In genomic region chr5:115585265-115585664, GRCh38 we compare ENCODE assay signal across 22 cellular contexts. TPM values are rescaled to one million over a fixed set of nuclear protein-coding genes. Genes with fewer than 3 reads are reported as not detected.
DNase-seq lines count a peak whose midpoint lies in the region; ATAC-seq, FAIRE-seq and TF ChIP-seq lines count a peak whose summit lies in the region.
"Had no signal": no experiment of that assay in that cellular context is flagged by ENCODE, and none has a peak within 500 bp of the region (broad histone marks: within the 10 kb centered on the region; RNA-seq: fewer than 3 reads in every experiment).

No MANE protein-coding gene starts in this region.

- no peak for TF ChIP-seq CTCF in OCI-LY3 (IDR thresholded peaks at IDR 0.05; ENCODE audit: low read depth, low read length)
- TF ChIP-seq CTCF in HepG2 (CRISPR knock-in tag; IDR thresholded peaks at IDR 0.05): no peak

- H3K27ac ChIP-seq in OCI-LY3 (ENCODE audit: low read length): peak overlapping the region; percentile 38
- H3K27ac ChIP-seq in mesodermal cell (ENCODE audit: low read depth, low read length, severe bottlenecking): peak overlapping the region; percentile 30
- H3K27ac ChIP-seq in HepG2 (ENCODE audit: extremely low read length, insufficient read depth, low read length): no peak overlapping the region
- no peak overlapping the region for H3K27ac ChIP-seq in Karpas-422 (ENCODE audit: low read length)
- H3K27ac ChIP-seq: 22Rv1, BLaER1, C4-2B had no signal

- peaks cover 15% of the 10 kb centered on the region for H3K36me3 ChIP-seq in OCI-LY3 (replicated peaks; ENCODE audit: low read depth, low read length)
- no peaks in the 10 kb centered on the region for H3K36me3 ChIP-seq in mesodermal cell (ENCODE audit: control insufficient read depth, insufficient read depth, low read length)
- H3K36me3 ChIP-seq in HepG2 (replicated peaks in 1 of 2; ENCODE audit: control insufficient read depth in 1 of 2, insufficient read depth in 2 of 2, low read length in 2 of 2): no peaks in the 10 kb centered on the region
- no peaks in the 10 kb centered on the region; the same call in 1 of the 2 replicates for H3K36me3 ChIP-seq in Karpas-422 (ENCODE audit: insufficient read depth, low read length)
- H3K36me3 ChIP-seq: BLaER1, HAP-1 had no signal

- POLR2A ChIA-PET in HepG2 (lab: Yijun Ruan, JAX): no interaction called here

- H3K9me2 ChIP-seq in Karpas-422 (replicated peaks; ENCODE audit: insufficient read depth, low read length): no peaks in the 10 kb centered on the region

- no peak for ATAC-seq in HG03108 (IDR thresholded peaks at IDR 0.05; ENCODE audit: unreplicated experiment)
- ATAC-seq in HG03520 (IDR thresholded peaks at IDR 0.05; ENCODE audit: unreplicated experiment): no peak
- no peak for ATAC-seq in HepG2
- ATAC-seq: CD8-positive, alpha-beta T cell had no signal

- no TSS peak for BruUV-seq in HepG2 (replicated peaks; lab: Mats Ljungman, UMichigan)

- H3K9ac ChIP-seq in OCI-LY3 (ENCODE audit: low read length): no peak overlapping the region
- no peak overlapping the region for H3K9ac ChIP-seq in HepG2 (ENCODE audit: insufficient read depth, low read depth, low read length)
- no peak overlapping the region for H3K9ac ChIP-seq in Karpas-422 (ENCODE audit: low read length)
- H3K9ac ChIP-seq: BLaER1 had no signal

- H3K4me2 ChIP-seq in OCI-LY3 (ENCODE audit: low read length) (peak overlapping the region; percentile 36), HepG2 (ENCODE audit: low read depth, low read length) (no peak overlapping the region), Karpas-422 (ENCODE audit: low read depth, low read length, poor library complexity, severe bottlenecking) (no peak overlapping the region)
- H3K4me2 ChIP-seq: BLaER1 had no signal

- 100% methylated on average over 1 of the region's 1 CpG for WGBS in mesodermal cell (ENCODE audit: insufficient coverage in 2 of 2), 2 experiments
- 29% methylated on average over 1 of the region's 1 CpG for WGBS in HepG2 (ENCODE audit: low lambda C conversion rate)

- H4K20me1 ChIP-seq in OCI-LY3 (ENCODE audit: insufficient read depth, low read length): no peaks in the 10 kb centered on the region
- H4K20me1 ChIP-seq in HepG2 (ENCODE audit: insufficient read depth, low read length): no peaks in the 10 kb centered on the region
- H4K20me1 ChIP-seq in Karpas-422 (ENCODE audit: insufficient read depth, low read depth, low read length): no peaks in the 10 kb centered on the region; the same call in 1 of the 2 replicates
- H4K20me1 ChIP-seq: BLaER1 had no signal

- in situ Hi-C loops in HepG2 (cut with HindIII; ENCODE audit: extremely low pct_ligation_motif_present, low pct_unique_long_range_greater_than_20kb): loop anchor here (5.0 kb wide), 2 partner anchors 38 to 273 kb away; no protein-coding TSS in a partner anchor

- H3K4me3 ChIP-seq in OCI-LY3 (ENCODE audit: low read length): no peak overlapping the region
- H3K4me3 ChIP-seq in mesodermal cell (ENCODE audit: extremely low read depth, insufficient read depth, low read length, poor library complexity, severe bottlenecking): no peak overlapping the region
- no peak overlapping the region for H3K4me3 ChIP-seq in HepG2 (replicated peaks in 1 of 3; ENCODE audit: insufficient read depth in 1 of 3, low read depth in 2 of 3, low read length in 3 of 3)
- no peak overlapping the region for H3K4me3 ChIP-seq in Karpas-422 (ENCODE audit: low read length)
- H3K4me3 ChIP-seq: BLaER1, GM12878, HAP-1 had no signal

- H2AFZ ChIP-seq in OCI-LY3 (ENCODE audit: low read depth, low read length): no peak overlapping the region
- no peak overlapping the region for H2AFZ ChIP-seq in HepG2 (ENCODE audit: low read length)
- no peak overlapping the region for H2AFZ ChIP-seq in Karpas-422 (ENCODE audit: low read length)

- peaks cover 14% of the 10 kb centered on the region for H3K79me2 ChIP-seq in OCI-LY3 (ENCODE audit: low read length)
- no peaks in the 10 kb centered on the region for H3K79me2 ChIP-seq in HepG2 (ENCODE audit: insufficient read depth, low read length)
- no peaks in the 10 kb centered on the region for H3K79me2 ChIP-seq in Karpas-422 (ENCODE audit: low read length)

- no peak for TF ChIP-seq POLR2A in HepG2 (IDR thresholded peaks at IDR 0.05; ENCODE audit: insufficient read depth in 1 of 2, low read depth in 2 of 2, low read length in 2 of 2)

- CTCF ChIA-PET in HepG2 (lab: Yijun Ruan, JAX; ENCODE audit: low intra/inter-chr PET ratio, low total read pairs): interaction anchor here (1.2 kb wide), 1 partner anchor 275 kb away, joined by 3 read pairs; no protein-coding TSS in a partner anchor

- H3K4me1 ChIP-seq in OCI-LY3 (ENCODE audit: low read length): peaks cover 77% of the 10 kb centered on the region
- peaks cover 17% of the 10 kb centered on the region for H3K4me1 ChIP-seq in mesodermal cell (ENCODE audit: control insufficient read depth, insufficient read depth, low read length, poor library complexity, severe bottlenecking)
- H3K4me1 ChIP-seq in HepG2 (ENCODE audit: insufficient read depth, low read length): no peaks in the 10 kb centered on the region
- peaks cover 4% of the 10 kb centered on the region for H3K4me1 ChIP-seq in Karpas-422 (ENCODE audit: low read length)
- H3K4me1 ChIP-seq: BLaER1, Caco-2, HAP-1 had no signal

- DNase-seq in EH (ENCODE audit: low read depth) (peak; percentile 48), fibroblast of peridontal ligament (ENCODE audit: extremely low read depth) (peak; percentile 20), HepG2 (ENCODE audit: low spot score) (no peak), Karpas-422 (no peak)
- DNase-seq: Caco-2; CD4-positive, CD25-positive, alpha-beta regulatory T cell; CD8-positive, alpha-beta T cell; DMS153; DND-41; GDM1; GOT3 had no signal

- no peak for TF ChIP-seq EP300 in HepG2 (IDR thresholded peaks at IDR 0.05; ENCODE audit: low read depth in 2 of 2, low read length in 2 of 2)
- no peak for TF ChIP-seq EP300 in HepG2 (CRISPR knock-in tag; IDR thresholded peaks at IDR 0.05; ENCODE audit: borderline replicate concordance)

- TF ChIP-seq RAD21 in HepG2 (CRISPR knock-in tag; IDR thresholded peaks at IDR 0.05): no peak

- no peaks in the 10 kb centered on the region for H3K27me3 ChIP-seq in OCI-LY3 (ENCODE audit: low read depth, low read length)
- no peaks in the 10 kb centered on the region for H3K27me3 ChIP-seq in HepG2 (ENCODE audit: control insufficient read depth in 1 of 2, insufficient read depth in 2 of 2, low read length in 2 of 2)
- no peaks in the 10 kb centered on the region for H3K27me3 ChIP-seq in Karpas-422 (ENCODE audit: low read length)
- H3K27me3 ChIP-seq: BLaER1 had no signal

- FAIRE-seq in HepG2 (lab: Jason Lieb, UNC): no peak
- FAIRE-seq: A204.1, GM12878, H54 had no signal

- intact Hi-C loops in HepG2 (cut with micrococcal nuclease; ENCODE audit: unreplicated experiment): loop anchor here (5.0 kb wide), 1 partner anchor 488 kb away; no protein-coding TSS in a partner anchor

- H3K9me3 ChIP-seq in OCI-LY3 (ENCODE audit: insufficient read depth, low read length) (0 out of 2 replicates have a peak, but pooled peaks cover 6% of the 10 kb centered on the region), mesodermal cell (ENCODE audit: control insufficient read depth, low read length) (no peaks in the 10 kb centered on the region), HepG2 (ENCODE audit: low read length) (no peaks in the 10 kb centered on the region), Karpas-422 (ENCODE audit: low read length) (no peaks in the 10 kb centered on the region)
- H3K9me3 ChIP-seq: BLaER1, Caco-2, HAP-1 had no signal

RNA-seq across cellular contexts. Expression of gene TICAM2, which starts 17.0 kb away (rescaled TPM):
- 0.15 TPM for polyA plus RNA-seq in mesodermal cell (2013, experiment 1 of 2)
- not detected for polyA plus RNA-seq in mesodermal cell (2013, experiment 2 of 2)
- 0.04 TPM in 1 of 2 replicates, not detected in the other for total RNA-seq in HepG2 (2016; rRNA removed; fragmentation: Illumina TruSeq; extraction: Trizol)
- total RNA-seq in HepG2 (2016; cell fraction: cytosol; rRNA removed; fragmentation: Illumina TruSeq; extraction: Trizol; ENCODE audit: low read depth): not detected in 2 replicates
- total RNA-seq in HepG2 (2016; cell fraction: insoluble cytoplasmic fraction; rRNA removed; fragmentation: Illumina TruSeq; extraction: Trizol): 0.06 TPM in 1 of 2 replicates, not detected in the other
- 0.06 TPM in 1 of 2 replicates, not detected in the other for total RNA-seq in HepG2 (2016; cell fraction: membrane; rRNA removed; fragmentation: Illumina TruSeq; extraction: Trizol)
- not detected in 2 replicates for total RNA-seq in HepG2 (2016; cell fraction: nucleus; rRNA removed; fragmentation: Illumina TruSeq; extraction: Trizol)
- polyA plus RNA-seq in HepG2 (2011; rRNA removed): not detected in 2 replicates
- polyA plus RNA-seq in HepG2 (2011; cell fraction: cytosol; rRNA removed): not detected in 2 replicates
- 0.09 and 0.13 TPM in 2 replicates for polyA plus RNA-seq in HepG2 (2011; cell fraction: nucleus; rRNA removed)
- polyA plus RNA-seq in HepG2 (2012): not detected in 2 replicates
- polyA plus RNA-seq in HepG2 (2016; cell fraction: cytosol; fragmentation: Illumina TruSeq; extraction: Trizol; ENCODE audit: low read depth): not detected in 2 replicates
- polyA plus RNA-seq in HepG2 (2016; cell fraction: insoluble cytoplasmic fraction; fragmentation: Illumina TruSeq; extraction: Trizol; ENCODE audit: low read depth): not detected in 2 replicates
- not detected in 2 replicates for polyA plus RNA-seq in HepG2 (2016; cell fraction: membrane; fragmentation: Illumina TruSeq; extraction: Trizol; ENCODE audit: low read depth)
- not detected in 2 replicates for polyA plus RNA-seq in HepG2 (2016; cell fraction: nucleus; fragmentation: Illumina TruSeq; extraction: Trizol; ENCODE audit: insufficient read depth, low read depth)
- polyA minus RNA-seq in HepG2 (2011; rRNA and poly(A)+ RNA removed; ENCODE audit: low replicate concordance): 0.12 TPM in 1 of 2 replicates, not detected in the other
- not detected in 2 replicates for polyA minus RNA-seq in HepG2 (2011; cell fraction: cytosol; rRNA and poly(A)+ RNA removed)
- 0.26 and 0.99 TPM in 2 replicates for polyA minus RNA-seq in HepG2 (2011; cell fraction: nucleus; rRNA and poly(A)+ RNA removed)
- 0.07 TPM in 1 of 2 replicates, not detected in the other for total RNA-seq in Karpas-422 (2014; rRNA removed; shearing (Covaris generic); ENCODE audit: low replicate concordance)

RNA-seq across cellular contexts. Expression of gene TMED7, which starts 40.6 kb away (rescaled TPM):
- polyA plus RNA-seq in mesodermal cell (2013, experiment 1 of 2): 80.6 TPM
- 86.8 TPM for polyA plus RNA-seq in mesodermal cell (2013, experiment 2 of 2)
- total RNA-seq in HepG2 (2016; rRNA removed; fragmentation: Illumina TruSeq; extraction: Trizol): 89.1 and 113 TPM in 2 replicates
- total RNA-seq in HepG2 (2016; cell fraction: cytosol; rRNA removed; fragmentation: Illumina TruSeq; extraction: Trizol; ENCODE audit: low read depth): 4.8 and 4.9 TPM in 2 replicates
- total RNA-seq in HepG2 (2016; cell fraction: insoluble cytoplasmic fraction; rRNA removed; fragmentation: Illumina TruSeq; extraction: Trizol): 96.0 and 111 TPM in 2 replicates
- 28.4 and 32.7 TPM in 2 replicates for total RNA-seq in HepG2 (2016; cell fraction: membrane; rRNA removed; fragmentation: Illumina TruSeq; extraction: Trizol)
- 80.6 and 105 TPM in 2 replicates for total RNA-seq in HepG2 (2016; cell fraction: nucleus; rRNA removed; fragmentation: Illumina TruSeq; extraction: Trizol)
- 44.2 and 58.0 TPM in 2 replicates for polyA plus RNA-seq in HepG2 (2011; rRNA removed)
- 43.3 and 94.7 TPM in 2 replicates for polyA plus RNA-seq in HepG2 (2011; cell fraction: cytosol; rRNA removed)
- polyA plus RNA-seq in HepG2 (2011; cell fraction: nucleus; rRNA removed): 46.8 and 49.8 TPM in 2 replicates
- 44.2 and 56.3 TPM in 2 replicates for polyA plus RNA-seq in HepG2 (2012)
- 4.5 and 5.0 TPM in 2 replicates for polyA plus RNA-seq in HepG2 (2016; cell fraction: cytosol; fragmentation: Illumina TruSeq; extraction: Trizol; ENCODE audit: low read depth)
- polyA plus RNA-seq in HepG2 (2016; cell fraction: insoluble cytoplasmic fraction; fragmentation: Illumina TruSeq; extraction: Trizol; ENCODE audit: low read depth): 56.3 and 65.7 TPM in 2 replicates
- polyA plus RNA-seq in HepG2 (2016; cell fraction: membrane; fragmentation: Illumina TruSeq; extraction: Trizol; ENCODE audit: low read depth): 15.3 and 15.7 TPM in 2 replicates
- polyA plus RNA-seq in HepG2 (2016; cell fraction: nucleus; fragmentation: Illumina TruSeq; extraction: Trizol; ENCODE audit: insufficient read depth, low read depth): 90.3 and 92.2 TPM in 2 replicates
- 23.1 and 171 TPM in 2 replicates for polyA minus RNA-seq in HepG2 (2011; rRNA and poly(A)+ RNA removed; ENCODE audit: low replicate concordance)
- polyA minus RNA-seq in HepG2 (2011; cell fraction: cytosol; rRNA and poly(A)+ RNA removed): 97.3 and 115 TPM in 2 replicates
- polyA minus RNA-seq in HepG2 (2011; cell fraction: nucleus; rRNA and poly(A)+ RNA removed): 56.7 and 68.0 TPM in 2 replicates
- 60.8 and 61.1 TPM in 2 replicates for total RNA-seq in Karpas-422 (2014; rRNA removed; shearing (Covaris generic); ENCODE audit: low replicate concordance)

RNA-seq across cellular contexts. Expression of gene FEM1C, which starts 40.7 kb away (rescaled TPM):
- polyA plus RNA-seq in mesodermal cell (2013, experiment 1 of 2): 12.3 TPM
- polyA plus RNA-seq in mesodermal cell (2013, experiment 2 of 2): 12.3 TPM
- 5.5 and 11.1 TPM in 2 replicates for total RNA-seq in HepG2 (2016; rRNA removed; fragmentation: Illumina TruSeq; extraction: Trizol)
- 0.61 and 0.62 TPM in 2 replicates for total RNA-seq in HepG2 (2016; cell fraction: cytosol; rRNA removed; fragmentation: Illumina TruSeq; extraction: Trizol; ENCODE audit: low read depth)
- 5.9 and 10.2 TPM in 2 replicates for total RNA-seq in HepG2 (2016; cell fraction: insoluble cytoplasmic fraction; rRNA removed; fragmentation: Illumina TruSeq; extraction: Trizol)
- total RNA-seq in HepG2 (2016; cell fraction: membrane; rRNA removed; fragmentation: Illumina TruSeq; extraction: Trizol): 3.9 and 4.5 TPM in 2 replicates
- total RNA-seq in HepG2 (2016; cell fraction: nucleus; rRNA removed; fragmentation: Illumina TruSeq; extraction: Trizol): 10.2 and 10.6 TPM in 2 replicates
- polyA plus RNA-seq in HepG2 (2011; rRNA removed): 6.1 and 8.3 TPM in 2 replicates
- 2.9 and 4.4 TPM in 2 replicates for polyA plus RNA-seq in HepG2 (2011; cell fraction: cytosol; rRNA removed)
- 4.6 and 5.1 TPM in 2 replicates for polyA plus RNA-seq in HepG2 (2011; cell fraction: nucleus; rRNA removed)
- 7.4 and 8.4 TPM in 2 replicates for polyA plus RNA-seq in HepG2 (2012)
- 0.19 and 0.23 TPM in 2 replicates for polyA plus RNA-seq in HepG2 (2016; cell fraction: cytosol; fragmentation: Illumina TruSeq; extraction: Trizol; ENCODE audit: low read depth)
- 6.5 and 7.0 TPM in 2 replicates for polyA plus RNA-seq in HepG2 (2016; cell fraction: insoluble cytoplasmic fraction; fragmentation: Illumina TruSeq; extraction: Trizol; ENCODE audit: low read depth)
- 1.5 and 1.7 TPM in 2 replicates for polyA plus RNA-seq in HepG2 (2016; cell fraction: membrane; fragmentation: Illumina TruSeq; extraction: Trizol; ENCODE audit: low read depth)
- 12.4 and 13.4 TPM in 2 replicates for polyA plus RNA-seq in HepG2 (2016; cell fraction: nucleus; fragmentation: Illumina TruSeq; extraction: Trizol; ENCODE audit: insufficient read depth, low read depth)
- 6.1 and 8.3 TPM in 2 replicates for polyA minus RNA-seq in HepG2 (2011; rRNA and poly(A)+ RNA removed; ENCODE audit: low replicate concordance)
- polyA minus RNA-seq in HepG2 (2011; cell fraction: cytosol; rRNA and poly(A)+ RNA removed): 9.9 and 11.2 TPM in 2 replicates
- polyA minus RNA-seq in HepG2 (2011; cell fraction: nucleus; rRNA and poly(A)+ RNA removed): 17.0 and 21.4 TPM in 2 replicates
- 7.6 and 16.8 TPM in 2 replicates for total RNA-seq in Karpas-422 (2014; rRNA removed; shearing (Covaris generic); ENCODE audit: low replicate concordance)

Comparison
In these comparisons a context has a peak if more than half of its experiments do, and no peak if none do; other contexts are left out.
1. DNase-seq: peak in EH (single experiment) and fibroblast of peridontal ligament (single experiment); none in HepG2 (single experiment) and Karpas-422 (single experiment).
2. H3K27ac ChIP-seq: peak in OCI-LY3 (single experiment) and mesodermal cell (single experiment); none in HepG2 (single experiment) and Karpas-422 (single experiment).